ENCODE assay signal across 16 cellular contexts in genomic region chr6:46378161-46378881, GRCh38.
DNase-seq lines count a peak whose midpoint lies in the region; ATAC-seq and TF ChIP-seq lines count a peak whose summit lies in the region.
"Had no signal": no experiment of that assay in that cellular context is flagged by ENCODE, and none has a peak within 500 bp of the region (broad histone marks: within the 10 kb centered on the region; RNA-seq: fewer than 3 reads in every experiment).

No MANE protein-coding gene starts in this region.

- peak overlapping the region in 7 of 11 experiments; percentile 74 to 91 (median 80); a peak in 6 of 22 replicates for H3K4me2 ChIP-seq in BLaER1 treated with 17β-estradiol and CSF1 and Interleukin-3, amounts not matched to agents 10 nM and 100 nM
- peak overlapping the region; percentile 79 for H3K4me2 ChIP-seq in OCI-LY7 (ENCODE audit: low read length)
- H3K4me2 ChIP-seq: SK-N-SH had no signal

- H3K9me2 ChIP-seq in OCI-LY7 (ENCODE audit: insufficient read depth, low read length), result no peaks in the 10 kb centered on the region
- H3K9me2 ChIP-seq: SK-N-SH had no signal

- no peaks in the 10 kb centered on the region for H4K20me1 ChIP-seq in BLaER1 treated with 17β-estradiol and CSF1 and Interleukin-3, amounts not matched to agents 10 nM and 100 nM
- H4K20me1 ChIP-seq in OCI-LY7 (ENCODE audit: insufficient read depth, low read length), result no peaks in the 10 kb centered on the region

- 67 to 77% methylated on average over 2 of the region's 2 CpGs for WGBS in testis, 2 donors

- no peak overlapping the region for H3K9ac ChIP-seq in BLaER1 treated with 17β-estradiol and CSF1 and Interleukin-3, amounts not matched to agents 10 nM and 100 nM
- H3K9ac ChIP-seq: SK-N-SH had no signal

- no peaks in the 10 kb centered on the region for H3K36me3 Mint-ChIP-seq in natural killer cell
- no peaks in the 10 kb centered on the region for H3K36me3 Mint-ChIP-seq in endothelial cell (ENCODE audit: low read depth, unreplicated experiment)

- H3K36me3 ChIP-seq in BLaER1 treated with 17β-estradiol and CSF1 and Interleukin-3, amounts not matched to agents 10 nM and 100 nM, result no peaks in the 10 kb centered on the region
- H3K36me3 ChIP-seq in OCI-LY7 (ENCODE audit: insufficient read depth, low read length) (no peaks in the 10 kb centered on the region), testis (ENCODE audit: low read depth, missing control alignments) (no peaks in the 10 kb centered on the region)

- H3K27me3 ChIP-seq in BLaER1 treated with 17β-estradiol and CSF1 and Interleukin-3, amounts not matched to agents 10 nM and 100 nM, result no peaks in the 10 kb centered on the region
- no peaks in the 10 kb centered on the region for H3K27me3 ChIP-seq in testis

- no peak overlapping the region for H3K4me3 ChIP-seq in BLaER1 treated with 17β-estradiol and CSF1 and Interleukin-3, amounts not matched to agents 10 nM and 100 nM
- H3K4me3 ChIP-seq in OCI-LY7 (ENCODE audit: low read depth, low read length, poor library complexity, severe bottlenecking) (no peak overlapping the region), testis (no peak overlapping the region)

- peaks cover 0 to 2% of the 10 kb centered on the region in 2 donors for H3K27me3 Mint-ChIP-seq in natural killer cell (ENCODE audit: low read depth in 2 of 2)
- peaks cover 3% of the 10 kb centered on the region for H3K27me3 Mint-ChIP-seq in endothelial cell (ENCODE audit: unreplicated experiment)

- CTCF ChIA-PET in OCI-LY7 (lab: Charles Lee; ENCODE audit: unreplicated experiment), result interaction anchor here (0.5 kb wide), 1 partner anchor 516 kb away, joined by 3 read pairs; no protein-coding TSS in a partner anchor

- no peaks in the 10 kb centered on the region for H3K79me2 ChIP-seq in OCI-LY7 (ENCODE audit: insufficient read depth, low read depth, low read length)

- H3K27ac Mint-ChIP-seq in natural killer cell, result peak overlapping the region; percentile 45 to 80
- no peak overlapping the region for H3K27ac Mint-ChIP-seq in endothelial cell (ENCODE audit: unreplicated experiment)

- peaks cover 14 to 31% (median 20%) of the 10 kb centered on the region in 10 experiments for H3K4me1 ChIP-seq in BLaER1 treated with 17β-estradiol and CSF1 and Interleukin-3, amounts not matched to agents 10 nM and 100 nM
- H3K4me1 ChIP-seq in OCI-LY7 (ENCODE audit: insufficient read depth, low read length, poor library complexity, severe bottlenecking), result peaks cover 56% of the 10 kb centered on the region
- peaks cover 48% of the 10 kb centered on the region for H3K4me1 ChIP-seq in testis

- POLR2A ChIA-PET in OCI-LY7 (lab: Charles Lee), result interaction anchor here (0.6 to 2.3 kb wide), 6 partner anchors 15 to 714 kb away, joined by 3 to 4 read pairs (median 4); no protein-coding TSS in a partner anchor

- no peaks in the 10 kb centered on the region for H3K9me3 Mint-ChIP-seq in natural killer cell
- H3K9me3 Mint-ChIP-seq in endothelial cell (ENCODE audit: unreplicated experiment), result no peaks in the 10 kb centered on the region

- no peak for DNase-seq in OCI-LY7 (ENCODE audit: low spot score)
- DNase-seq in natural killer cell, result no peak
- peak; percentile 36 for DNase-seq in testis
- no peak for DNase-seq in endothelial cell (ENCODE audit: low spot score)
- no peak for DNase-seq in stimulated activated naive CD4-positive, alpha-beta T cell treated with Interleukin-2 at 50 U/mL for 16 hours (lab: John Stamatoyannopoulos, UW)
- DNase-seq: ACHN, DND-41, NCI-H1092 treated with DMSO at 0.1 percent for 48 hours, NCI-H2081, NCI-H446 treated with DMSO at 0.1 percent for 48 hours, OCI-M1, SHP77, SK-N-SH had no signal

- intact Hi-C loops in OCI-LY7 (cut with micrococcal nuclease; ENCODE audit: unreplicated experiment) (loop anchor here (5.0 kb wide), 3 partner anchors 251 to 274 kb away; partner anchors contain the start of genes CYP39A1, ENPP4 and SLC25A27), natural killer cell (cut with micrococcal nuclease) (no loop called here), testis (cut with DNase I; ENCODE audit: low total_unique reads) (no loop called here)

- H3K4me1 Mint-ChIP-seq in natural killer cell (peaks cover 16 to 37% of the 10 kb centered on the region in 2 donors), endothelial cell (ENCODE audit: unreplicated experiment) (peaks cover 13% of the 10 kb centered on the region)

- no peak for TF ChIP-seq CTCF in OCI-LY7 (conservative IDR thresholded peaks at IDR 0.05; ENCODE audit: low read length)
- TF ChIP-seq CTCF in natural killer cell (IDR thresholded peaks at IDR 0.05), result no peak
- TF ChIP-seq CTCF in testis (IDR thresholded peaks at IDR 0.05), result no peak
- TF ChIP-seq CTCF in endothelial cell (IDR thresholded peaks at IDR 0.05; ENCODE audit: unreplicated experiment), result no peak

- no peak for ATAC-seq in natural killer cell
- ATAC-seq in HG03439 (IDR thresholded peaks at IDR 0.05; ENCODE audit: unreplicated experiment), result no peak

- TF ChIP-seq POLR2A in testis (IDR thresholded peaks at IDR 0.05), result no peak

- no peak overlapping the region for H3K27ac ChIP-seq in BLaER1 treated with 17β-estradiol and CSF1 and Interleukin-3, amounts not matched to agents 10 nM and 100 nM
- H3K27ac ChIP-seq in OCI-LY7 (ENCODE audit: low read depth, low read length, poor library complexity, severe bottlenecking) (no peak overlapping the region), testis (peak overlapping the region; percentile 33 to 60)
- H3K27ac ChIP-seq: HL-60 had no signal

- no TSS peak for BruUV-seq in OCI-LY7 (replicated peaks; lab: Mats Ljungman, UMichigan)

- no peaks in the 10 kb centered on the region for H3K9me3 ChIP-seq in BLaER1 treated with 17β-estradiol and CSF1 and Interleukin-3, amounts not matched to agents 10 nM and 100 nM (replicated peaks in 1 of 11)
- H3K9me3 ChIP-seq in OCI-LY7 (ENCODE audit: low read length) (no peaks in the 10 kb centered on the region; the same call in 1 of the 2 replicates), testis (no peaks in the 10 kb centered on the region)
- H3K9me3 ChIP-seq: SK-N-SH had no signal

- H2AFZ ChIP-seq in OCI-LY7 (ENCODE audit: low read length), result peak overlapping the region; percentile 93; the same call in 1 of the 2 replicates

- no peak overlapping the region for H3K4me3 Mint-ChIP-seq in natural killer cell
- no peak overlapping the region for H3K4me3 Mint-ChIP-seq in endothelial cell (ENCODE audit: unreplicated experiment)

Comparison
In these comparisons a context has a peak if more than half of its experiments do, and no peak if none do; other contexts are left out.
1. H3K27ac ChIP-seq: peak in testis (2 of 2); none in BLaER1 treated with 17β-estradiol and CSF1 and Interleukin-3, amounts not matched to agents 10 nM and 100 nM (0 of 11) and OCI-LY7 (single experiment).